In genomic region chr11:14358729-14359439, GRCh38 we compare ENCODE assay signal across 8 cellular contexts. TPM values are rescaled to one million over a fixed set of nuclear protein-coding genes. Genes with fewer than 3 reads are reported as not detected.
DNase-seq lines count a peak whose midpoint lies in the region; ATAC-seq and TF ChIP-seq lines count a peak whose summit lies in the region.

Gene RRAS2 (minus strand): TSS chr11:14359183. CDS start chr11:14358870, 313 bp downstream.

- no peaks in the 10 kb centered on the region for H3K27me3 ChIP-seq in duodenal mucosa (ENCODE audit: control insufficient read depth in 1 of 2, insufficient read depth in 2 of 2, low read length in 2 of 2)
- no peaks in the 10 kb centered on the region for H3K27me3 ChIP-seq in lung (ENCODE audit: control insufficient read depth, insufficient read depth)

- peaks cover 10% of the 10 kb centered on the region in 2 donors for H3K4me1 ChIP-seq in duodenal mucosa (ENCODE audit: control insufficient read depth in 1 of 2, insufficient read depth in 2 of 2, low read length in 2 of 2)
- H3K4me1 ChIP-seq in lung (ENCODE audit: control insufficient read depth in 2 of 2, insufficient read depth in 2 of 2, low read length in 2 of 2) = peaks cover 0 to 3% of the 10 kb centered on the region in 2 donors

- H3K36me3 ChIP-seq in duodenal mucosa (ENCODE audit: control insufficient read depth in 1 of 2, insufficient read depth in 2 of 2, low read length in 2 of 2) (no peaks in the 10 kb centered on the region), lung (ENCODE audit: control insufficient read depth in 2 of 2, insufficient read depth in 2 of 2, low read length in 2 of 2) (no peaks in the 10 kb centered on the region)

- H3K4me3 ChIP-seq in duodenal mucosa (ENCODE audit: low read depth in 1 of 2, low read length in 2 of 2) (peak within 1 kb of the TSS; percentile 81 to 82), lung (peak within 1 kb of the TSS; percentile 81)

- TF ChIP-seq CTCF in lung (IDR thresholded peaks at IDR 0.05; ENCODE audit: control extremely low read depth, extremely low read depth) = no peak

- peak; percentile 82 for ATAC-seq in HG02884 (IDR thresholded peaks at IDR 0.05; ENCODE audit: unreplicated experiment)
- ATAC-seq in lung (ENCODE audit: insufficient read depth, low FRiP score) = peak; percentile 63

- peak; percentile 77 for DNase-seq in NK-92 treated with Interleukin-12 subunit alpha and Interleukin-12 subunit beta, amount 100 ng/mL, for 24 hours (lab: John Stamatoyannopoulos, UW)
- DNase-seq in NK-92 (lab: John Stamatoyannopoulos, UW; ENCODE audit: unreplicated experiment) (no peak), NCI-H345 treated with DMSO at 0.1 percent for 48 hours (lab: John Stamatoyannopoulos, UW; ENCODE audit: unreplicated experiment) (peak; percentile 55), lung (ENCODE audit: low spot score) (peak; percentile 67)
- peak; percentile 77 to 78 for DNase-seq in activated CD4-positive, alpha-beta T cell treated with anti-CD3 and anti-CD28 coated beads, Interleukin-2, amount 50 U/mL, for 48 hours
- DNase-seq in stimulated activated CD4-positive, alpha-beta T cell treated with anti-CD3 and anti-CD28 coated beads, TNF-alpha, amount 100 ng/mL, for 4 hours (ENCODE audit: low read depth in 3 of 3) = peak; percentile 58 to 65 (median 64)

- H3K27ac ChIP-seq in duodenal mucosa (ENCODE audit: low read depth, low read length) (peak within 1 kb of the TSS; percentile 50), lung (ENCODE audit: low read depth in 1 of 2, low read length in 1 of 2) (peak within 1 kb of the TSS; percentile 93 to 94)

- WGBS in lung, 2 donors = 1% methylated on average over 46 to 78 of the region's 78 CpGs

- no peaks in the 10 kb centered on the region for H3K9me3 ChIP-seq in duodenal mucosa (ENCODE audit: control insufficient read depth in 1 of 2, low read length in 2 of 2)
- H3K9me3 ChIP-seq in lung (ENCODE audit: control insufficient read depth in 2 of 2, insufficient read depth in 1 of 2, low read length in 1 of 2) = no peaks in the 10 kb centered on the region

- H3K9ac ChIP-seq in duodenal mucosa (ENCODE audit: low read depth in 1 of 2, low read length in 2 of 2) = peak within 1 kb of the TSS; percentile 65 to 70

RNA-seq across cellular contexts. Expression of gene RRAS2, which starts in this region (rescaled TPM):
- total RNA-seq in lung = 10 to 100 TPM; 43.8 to 73.5 TPM
- 10 to 100 TPM; 21.2 to 26.1 TPM for polyA plus RNA-seq in lung
